In genomic region chr7:68724965-68725364, GRCh38 we compare ENCODE assay signal across 19 cellular contexts.
DNase-seq lines count a peak whose midpoint lies in the region; ATAC-seq and TF ChIP-seq lines count a peak whose summit lies in the region.
"Had no signal": no experiment of that assay in that cellular context is flagged by ENCODE, and none has a peak within 500 bp of the region (broad histone marks: within the 10 kb centered on the region; RNA-seq: fewer than 3 reads in every experiment).

No MANE protein-coding gene starts in this region.

- H3K18ac ChIP-seq in IMR-90 (ENCODE audit: low read depth, low read length) = no peak overlapping the region

- TF ChIP-seq RAD21 in IMR-90 (IDR thresholded peaks at IDR 0.05; ENCODE audit: low read length) = no peak

- H2BK15ac ChIP-seq in IMR-90 (ENCODE audit: low read depth, low read length) = no peak overlapping the region

- no peaks in the 10 kb centered on the region for H3K36me3 Mint-ChIP-seq in WTC11
- H3K36me3 Mint-ChIP-seq in neural crest cell (ENCODE audit: low read depth) = no peaks in the 10 kb centered on the region
- H3K36me3 Mint-ChIP-seq: CD4-positive, CD25-positive, alpha-beta regulatory T cell; CD8-positive, alpha-beta T cell had no signal

- POLR2A ChIA-PET in IMR-90 (lab: Charles Lee; ENCODE audit: unreplicated experiment) = no interaction called here
- POLR2A ChIA-PET in WTC11 (lab: Charles Lee) = no interaction called here

- WGBS in IMR-90 (ENCODE audit: extremely low coverage in 2 of 2, insufficient read length in 1 of 2), 2 experiments = no CpG with 5 or more reads among the region's 6 CpGs

- dilution Hi-C loops in IMR-90 (cut with HindIII; ENCODE audit: low sequenced_read_pairs, unreplicated experiment) = no loop called here

- intact Hi-C loops in IMR-90 (cut with micrococcal nuclease) = no loop called here

- H3K23ac ChIP-seq in IMR-90 (ENCODE audit: low read depth, low read length) = no peak overlapping the region

- no peak overlapping the region for H3K27ac ChIP-seq in IMR-90 (ENCODE audit: insufficient read depth, low read length)
- H3K27ac ChIP-seq: BLaER1, C4-2B, GM23248 had no signal

- H3K36me3 ChIP-seq in IMR-90 (ENCODE audit: control insufficient read depth, insufficient read depth, low read length) = no peaks in the 10 kb centered on the region
- H3K36me3 ChIP-seq: BLaER1 had no signal

- H4K8ac ChIP-seq in IMR-90 (ENCODE audit: low read depth in 2 of 2, low read length in 2 of 2) = no peak overlapping the region

- DNase-seq in IMR-90 = no peak
- no peak for DNase-seq in WTC11 (ENCODE audit: low spot score)
- DNase-seq in neural crest cell (ENCODE audit: low read depth, low spot score) = no peak
- no peak for DNase-seq in midbrain (lab: John Stamatoyannopoulos, UW)
- DNase-seq in NCI-H146 (lab: John Stamatoyannopoulos, UW) = no peak
- no peak for DNase-seq in HuH-7.5 (ENCODE audit: low spot score)
- DNase-seq: Caco-2; CD4-positive, CD25-positive, alpha-beta regulatory T cell; CD8-positive, alpha-beta T cell; DMS79; EL; GDM1; GM23248; H9 had no signal

- H2AFZ ChIP-seq in IMR-90 (replicated peaks; ENCODE audit: low read length, poor library complexity) = no peak overlapping the region
- H2AFZ ChIP-seq: GM23248 had no signal

- no peak overlapping the region for H3K4me3 Mint-ChIP-seq in WTC11
- no peak overlapping the region for H3K4me3 Mint-ChIP-seq in neural crest cell
- H3K4me3 Mint-ChIP-seq: B cell; CD4-positive, CD25-positive, alpha-beta regulatory T cell; CD8-positive, alpha-beta T cell; H9 had no signal

- no peak overlapping the region for H3K9ac ChIP-seq in IMR-90 (ENCODE audit: low read depth, low read length)
- H3K9ac ChIP-seq: BLaER1, GM23248 had no signal

- BruUV-seq in IMR-90 (replicated peaks; lab: Mats Ljungman, UMichigan) = no TSS peak

- no peak overlapping the region for H2BK5ac ChIP-seq in IMR-90 (ENCODE audit: low read depth, low read length, poor library complexity, severe bottlenecking)

- H3K9me3 ChIP-seq in IMR-90 (ENCODE audit: control insufficient read depth, insufficient read depth, low read length) = peaks cover 7% of the 10 kb centered on the region; the same call in 1 of the 2 replicates
- H3K9me3 ChIP-seq: BLaER1, Caco-2 had no signal

- no peak overlapping the region for H3K4ac ChIP-seq in IMR-90 (ENCODE audit: low read depth, low read length)

- no peak for ATAC-seq in IMR-90 (ENCODE audit: low read depth)
- no peak for ATAC-seq in WTC11
- ATAC-seq: CD8-positive, alpha-beta T cell; GM12878; HCT116 had no signal

- no peak overlapping the region for H3K14ac ChIP-seq in IMR-90 (replicated peaks; ENCODE audit: low read depth, low read length)

- H3K27me3 ChIP-seq in IMR-90 (ENCODE audit: control insufficient read depth, insufficient read depth, low read length) = no peaks in the 10 kb centered on the region
- H3K27me3 ChIP-seq: BLaER1 had no signal

- no peak overlapping the region for H3K56ac ChIP-seq in IMR-90 (ENCODE audit: extremely low read depth, insufficient read depth, low read length)

- H4K20me1 ChIP-seq in IMR-90 (ENCODE audit: insufficient read depth, low read length) = no peaks in the 10 kb centered on the region
- H4K20me1 ChIP-seq: BLaER1 had no signal

- H3K79me1 ChIP-seq in IMR-90 (ENCODE audit: low read depth in 1 of 2, low read length in 2 of 2) = no peaks in the 10 kb centered on the region

- no peak overlapping the region for H3K4me3 ChIP-seq in IMR-90 (ENCODE audit: insufficient read depth, low read depth, low read length)
- H3K4me3 ChIP-seq: BLaER1, GM12878, GM23248 had no signal

- CTCF ChIA-PET in IMR-90 (lab: Yijun Ruan, JAX) = no interaction called here
- CTCF ChIA-PET in WTC11 (lab: Charles Lee) = no interaction called here

- TF ChIP-seq POLR2A in IMR-90 (IDR thresholded peaks at IDR 0.05; ENCODE audit: low read depth, low read length) = no peak

- H4K91ac ChIP-seq in IMR-90 (ENCODE audit: insufficient read depth, low read depth, low read length) = no peak overlapping the region

- H3K27ac Mint-ChIP-seq in WTC11 (no peak overlapping the region), neural crest cell (ENCODE audit: unreplicated experiment) (peak overlapping the region; percentile 35)
- H3K27ac Mint-ChIP-seq: B cell; CD4-positive, CD25-positive, alpha-beta regulatory T cell; CD8-positive, alpha-beta T cell had no signal

- H3K4me1 ChIP-seq in IMR-90 (ENCODE audit: control insufficient read depth, insufficient read depth, low read length) = no peaks in the 10 kb centered on the region
- H3K4me1 ChIP-seq: Caco-2 had no signal

- no peak for TF ChIP-seq CTCF in IMR-90 (conservative IDR thresholded peaks at IDR 0.05; ENCODE audit: low read depth, low read length)
- TF ChIP-seq CTCF in WTC11 (IDR thresholded peaks at IDR 0.05) = no peak
- no peak for TF ChIP-seq CTCF in neural crest cell (conservative IDR thresholded peaks at IDR 0.05)

- H3K4me1 Mint-ChIP-seq in WTC11 (peaks cover 11% of the 10 kb centered on the region), neural crest cell (no peaks in the 10 kb centered on the region)
- H3K4me1 Mint-ChIP-seq: B cell; CD4-positive, CD25-positive, alpha-beta regulatory T cell had no signal

- no peak overlapping the region for H3K4me2 ChIP-seq in IMR-90 (ENCODE audit: low read depth, low read length)
- H3K4me2 ChIP-seq: BLaER1 had no signal

- in situ Hi-C loops in IMR-90 (cut with MboI; ENCODE audit: low sequenced_read_pairs) = no loop called here

- no peak overlapping the region for H2AK9ac ChIP-seq in IMR-90 (replicated peaks; ENCODE audit: low read depth, low read length, poor library complexity)

- H2AK5ac ChIP-seq in IMR-90 (ENCODE audit: low read depth, low read length) = no peak overlapping the region

- no peaks in the 10 kb centered on the region; the same call in 1 of the 2 replicates for H3K27me3 Mint-ChIP-seq in WTC11 (ENCODE audit: low read depth)
- no peaks in the 10 kb centered on the region for H3K27me3 Mint-ChIP-seq in neural crest cell (ENCODE audit: low read depth)
- H3K27me3 Mint-ChIP-seq: B cell; CD4-positive, CD25-positive, alpha-beta regulatory T cell had no signal

- H3K9me3 Mint-ChIP-seq in WTC11 (peaks cover 5% of the 10 kb centered on the region), neural crest cell (peaks cover 5% of the 10 kb centered on the region)
- H3K9me3 Mint-ChIP-seq: H9 had no signal

- no peak overlapping the region for H2BK20ac ChIP-seq in IMR-90 (ENCODE audit: low read depth, low read length)

- H3K9me1 ChIP-seq in IMR-90 (ENCODE audit: insufficient read depth, low read length) = no peaks in the 10 kb centered on the region

- no peak overlapping the region for H4K5ac ChIP-seq in IMR-90 (ENCODE audit: low read depth, low read length)

- H2BK120ac ChIP-seq in IMR-90 (ENCODE audit: low read depth, low read length) = no peak overlapping the region

TF ChIP-seq in IMR-90, 13 proteins besides CTCF, POLR2A, EP300 and RAD21 (continues in another document):
- TF ChIP-seq BHLHE40 (IDR thresholded peaks at IDR 0.05; ENCODE audit: low read depth, low read length) = no peak
- TF ChIP-seq CHD1 (IDR thresholded peaks at IDR 0.05; ENCODE audit: low read depth, low read length) = no peak
- no peak for TF ChIP-seq RFX5 (IDR thresholded peaks at IDR 0.05; ENCODE audit: low read depth, low read length)
- no peak for TF ChIP-seq FOS (IDR thresholded peaks at IDR 0.05; ENCODE audit: low read depth, low read length)
- peak; percentile 94 for TF ChIP-seq NFE2L2 (IDR thresholded peaks at IDR 0.05; ENCODE audit: low read depth, low read length)
- TF ChIP-seq RCOR1 (IDR thresholded peaks at IDR 0.05; ENCODE audit: insufficient replicate concordance, low read length) = no peak
- TF ChIP-seq USF2 (IDR thresholded peaks at IDR 0.05; ENCODE audit: low read depth, low read length) = no peak
- TF ChIP-seq SMC3 (IDR thresholded peaks at IDR 0.05; ENCODE audit: low read depth, low read length) = no peak
- TF ChIP-seq CEBPB (IDR thresholded peaks at IDR 0.05; ENCODE audit: low read depth, low read length) = no peak

TF ChIP-seq in WTC11, 78 proteins besides CTCF, POLR2A, EP300 and RAD21:
- TF ChIP-seq PREB (CRISPR knock-in tag; IDR thresholded peaks at IDR 0.05; ENCODE audit: borderline replicate concordance) = no peak
- 0 out of 2 replicates have a peak, but pooled peaks have one; percentile 34 for TF ChIP-seq NFE2L1 (CRISPR knock-in tag; IDR thresholded peaks at IDR 0.05)
TF ChIP-seq in WTC11: peak in this region for 1.
